In genomic region chr6:44660561-44661220, GRCh38 we compare ENCODE assay signal across 1 cellular context.
TF ChIP-seq lines count a peak whose summit lies in the region.

No MANE protein-coding gene starts in this region.

TF ChIP-seq in WTC11, 78 proteins besides CTCF, POLR2A, EP300 and RAD21 (continued from another document):
- TF ChIP-seq ARID4B (CRISPR knock-in tag; IDR thresholded peaks at IDR 0.05; ENCODE audit: borderline replicate concordance) (no peak), ELF4 (CRISPR knock-in tag; IDR thresholded peaks at IDR 0.05; ENCODE audit: low read depth) (no peak), USF1 (CRISPR knock-in tag; IDR thresholded peaks at IDR 0.05) (no peak), ZNF232 (CRISPR knock-in tag; IDR thresholded peaks at IDR 0.05) (no peak), E2F4 (CRISPR knock-in tag; IDR thresholded peaks at IDR 0.05; ENCODE audit: borderline replicate concordance, low read depth) (no peak), ATF1 (CRISPR knock-in tag; IDR thresholded peaks at IDR 0.05) (no peak), CBFB (CRISPR knock-in tag; IDR thresholded peaks at IDR 0.05; ENCODE audit: low read depth) (no peak), JAZF1 (CRISPR knock-in tag; IDR thresholded peaks at IDR 0.05) (no peak), ZNF281 (CRISPR knock-in tag; IDR thresholded peaks at IDR 0.05) (no peak), NR1H2 (CRISPR knock-in tag; IDR thresholded peaks at IDR 0.05) (no peak), TEAD4 (CRISPR knock-in tag; IDR thresholded peaks at IDR 0.05) (no peak), ATF2 (CRISPR knock-in tag; IDR thresholded peaks at IDR 0.05; ENCODE audit: borderline replicate concordance, low read depth) (no peak), HMGXB4 (CRISPR knock-in tag; IDR thresholded peaks at IDR 0.05) (no peak), SMAD3 (CRISPR knock-in tag; IDR thresholded peaks at IDR 0.05; ENCODE audit: borderline replicate concordance) (no peak), RORB (CRISPR knock-in tag; IDR thresholded peaks at IDR 0.05) (no peak)
